ENCODE assay signal across 3 cellular contexts in the genomic region with DNA sequence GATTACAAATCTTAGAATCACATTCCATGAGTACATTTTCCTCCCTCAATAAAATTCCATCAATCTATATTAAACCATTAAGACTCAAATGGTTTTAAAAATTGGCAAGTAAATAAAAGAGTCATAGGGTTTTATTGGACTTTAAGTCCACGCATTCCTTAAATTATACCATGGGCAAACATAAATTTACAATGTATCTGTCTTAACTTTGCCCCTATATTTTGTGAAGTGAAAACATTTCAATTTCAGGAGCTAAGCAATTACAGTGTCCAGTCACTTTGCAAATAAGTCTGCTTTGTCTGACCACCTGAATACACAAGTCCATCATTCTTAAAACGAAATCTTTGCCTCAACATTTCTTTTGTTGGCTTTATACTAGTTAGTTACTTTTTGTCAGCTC.
"Had no signal": no experiment of that assay in that cellular context is flagged by ENCODE, and none has a peak within 500 bp of the region (broad histone marks: within the 10 kb centered on the region; RNA-seq: fewer than 3 reads in every experiment).

No MANE protein-coding gene starts in this region.

- DNase-seq: GDM1, GF-D8 had no signal

- ATAC-seq: GM12878 had no signal

- H3K4me3 ChIP-seq: GM12878 had no signal
